9 cellular contexts compared by ENCODE assay signal in genomic region chr7:141074997-141075396, GRCh38. TPM values are rescaled to one million over a fixed set of nuclear protein-coding genes. Genes with fewer than 3 reads are reported as not detected.
DNase-seq lines count a peak whose midpoint lies in the region; ATAC-seq and TF ChIP-seq lines count a peak whose summit lies in the region.
"Had no signal": no experiment of that assay in that cellular context is flagged by ENCODE, and none has a peak within 500 bp of the region (broad histone marks: within the 10 kb centered on the region; RNA-seq: fewer than 3 reads in every experiment).

No MANE protein-coding gene starts in this region.

- H3K36me3 ChIP-seq in IMR-90 (ENCODE audit: control insufficient read depth, insufficient read depth, low read length) (no peaks in the 10 kb centered on the region), neural cell (ENCODE audit: insufficient read depth, low read length) (peaks cover 7% of the 10 kb centered on the region)
- H3K36me3 ChIP-seq in effector memory CD4-positive, alpha-beta T cell (ENCODE audit: control insufficient read depth, insufficient read depth, low read length), result no peaks in the 10 kb centered on the region
- H3K36me3 ChIP-seq: ovary had no signal

- peaks cover 35% of the 10 kb centered on the region for H3K27me3 Mint-ChIP-seq in Calu3 (ENCODE audit: unreplicated experiment)

- H3K23ac ChIP-seq in IMR-90 (ENCODE audit: low read depth, low read length), result no peak overlapping the region

- H3K9me3 Mint-ChIP-seq in Calu3 (ENCODE audit: low read depth, unreplicated experiment), result no peaks in the 10 kb centered on the region

- peaks cover 5% of the 10 kb centered on the region for H3F3A ChIP-seq in neural cell (ENCODE audit: insufficient read depth, low read length, poor library complexity, severe bottlenecking)

- CTCF ChIA-PET in Calu3 (lab: Charles Lee), result no interaction called here
- CTCF ChIA-PET in IMR-90 (lab: Yijun Ruan, JAX), result no interaction called here

- no peak for TF ChIP-seq POLR2A in IMR-90 (IDR thresholded peaks at IDR 0.05; ENCODE audit: low read depth, low read length)

- POLR2A ChIA-PET in IMR-90 (lab: Charles Lee; ENCODE audit: unreplicated experiment), result no interaction called here

- H2AK9ac ChIP-seq in IMR-90 (replicated peaks; ENCODE audit: low read depth, low read length, poor library complexity), result no peak overlapping the region

- H4K8ac ChIP-seq in IMR-90 (ENCODE audit: low read depth in 2 of 2, low read length in 2 of 2), result no peak overlapping the region

- BruUV-seq in Calu3 (replicated peaks; lab: Mats Ljungman, UMichigan) (TSS peak; percentile 17), IMR-90 (replicated peaks; lab: Mats Ljungman, UMichigan) (no TSS peak)

- H2AK5ac ChIP-seq in IMR-90 (ENCODE audit: low read depth, low read length), result no peak overlapping the region

- no peak overlapping the region for H3K27ac ChIP-seq in IMR-90 (ENCODE audit: insufficient read depth, low read length)
- H3K27ac ChIP-seq in effector memory CD4-positive, alpha-beta T cell (ENCODE audit: insufficient read depth, low read length, poor library complexity, severe bottlenecking), result no peak overlapping the region
- H3K27ac ChIP-seq in neural cell (ENCODE audit: low read length), result peak overlapping the region; percentile 81
- H3K27ac ChIP-seq: ovary had no signal

- no peak overlapping the region for H3K27ac Mint-ChIP-seq in Calu3 (ENCODE audit: unreplicated experiment)

- no peak for TF ChIP-seq EP300 in neural cell (conservative IDR thresholded peaks at IDR 0.05; ENCODE audit: poor library complexity, severe bottlenecking)

- no peak overlapping the region for H2BK5ac ChIP-seq in IMR-90 (ENCODE audit: low read depth, low read length, poor library complexity, severe bottlenecking)

- no peak overlapping the region for H3K18ac ChIP-seq in IMR-90 (ENCODE audit: low read depth, low read length)

- no peak overlapping the region for H3K56ac ChIP-seq in IMR-90 (ENCODE audit: extremely low read depth, insufficient read depth, low read length)

- H3K9me1 ChIP-seq in IMR-90 (ENCODE audit: insufficient read depth, low read length), result no peaks in the 10 kb centered on the region

- in situ Hi-C loops in IMR-90 (cut with MboI; ENCODE audit: low sequenced_read_pairs), result no loop called here

- no peak overlapping the region for H2BK15ac ChIP-seq in IMR-90 (ENCODE audit: low read depth, low read length)

- no peak overlapping the region for H4K5ac ChIP-seq in IMR-90 (ENCODE audit: low read depth, low read length)

- H3K9me2 ChIP-seq in neural cell (ENCODE audit: insufficient read depth, low read length), result no peaks in the 10 kb centered on the region

- no peak for TF ChIP-seq RAD21 in IMR-90 (IDR thresholded peaks at IDR 0.05; ENCODE audit: low read length)
- no peak for TF ChIP-seq RAD21 in neural cell (conservative IDR thresholded peaks at IDR 0.05)

- no peak for DNase-seq in Calu3
- no peak for DNase-seq in IMR-90
- DNase-seq in effector memory CD4-positive, alpha-beta T cell, result no peak
- no peak for DNase-seq in middle frontal gyrus (ENCODE audit: extremely low spot score, low spot score)
- DNase-seq in left colon, result no peak
- DNase-seq: KG1, ovary had no signal

- no peak overlapping the region for H2BK20ac ChIP-seq in IMR-90 (ENCODE audit: low read depth, low read length)

- no peak overlapping the region for H3K4ac ChIP-seq in IMR-90 (ENCODE audit: low read depth, low read length)

- no peak overlapping the region for H4K91ac ChIP-seq in IMR-90 (ENCODE audit: insufficient read depth, low read depth, low read length)

- intact Hi-C loops in Calu3 (cut with micrococcal nuclease; ENCODE audit: unreplicated experiment) (loop anchor here (2.0 to 5.0 kb wide), 4 partner anchors 87 to 577 kb away; no protein-coding TSS in a partner anchor), IMR-90 (cut with micrococcal nuclease) (loop anchor here (10.0 kb wide), 1 partner anchor 580 kb away; no protein-coding TSS in a partner anchor), left colon (cut with DNase I, micrococcal nuclease) (no loop called here)

- H2BK120ac ChIP-seq in IMR-90 (ENCODE audit: low read depth, low read length), result no peak overlapping the region

- TF ChIP-seq CTCF in Calu3 (IDR thresholded peaks at IDR 0.05; ENCODE audit: unreplicated experiment) (no peak), IMR-90 (conservative IDR thresholded peaks at IDR 0.05; ENCODE audit: low read depth, low read length) (no peak), neural cell (IDR thresholded peaks at IDR 0.05; ENCODE audit: poor library complexity, severe bottlenecking) (no peak)

- peaks cover 1% of the 10 kb centered on the region; the same call in 1 of the 2 replicates for H3K4me1 ChIP-seq in IMR-90 (ENCODE audit: control insufficient read depth, insufficient read depth, low read length)
- peaks cover 31% of the 10 kb centered on the region for H3K4me1 ChIP-seq in effector memory CD4-positive, alpha-beta T cell (ENCODE audit: control insufficient read depth, insufficient read depth, low read length, poor library complexity, severe bottlenecking)

- H3K4me3 Mint-ChIP-seq in Calu3 (ENCODE audit: low read depth, unreplicated experiment), result peak overlapping the region; percentile 72

- ATAC-seq in IMR-90 (ENCODE audit: low read depth) (no peak), HG03025 (IDR thresholded peaks at IDR 0.05; ENCODE audit: low FRiP score, unreplicated experiment) (no peak), left colon (no peak)

- H3K4me3 ChIP-seq in IMR-90 (ENCODE audit: insufficient read depth, low read depth, low read length) (peak overlapping the region; percentile 47; the same call in 1 of the 2 replicates), neural cell (ENCODE audit: low read length) (peak overlapping the region; percentile 100)
- H3K4me3 ChIP-seq in effector memory CD4-positive, alpha-beta T cell (ENCODE audit: insufficient read depth, low read depth, low read length, poor library complexity, severe bottlenecking), result peak overlapping the region; percentile 43

- H3K14ac ChIP-seq in IMR-90 (replicated peaks; ENCODE audit: low read depth, low read length), result no peak overlapping the region

- H3K9me3 ChIP-seq in IMR-90 (ENCODE audit: control insufficient read depth, insufficient read depth, low read length), result no peaks in the 10 kb centered on the region
- no peaks in the 10 kb centered on the region for H3K9me3 ChIP-seq in effector memory CD4-positive, alpha-beta T cell (ENCODE audit: control insufficient read depth, low read length)
- H3K9me3 ChIP-seq in neural cell (ENCODE audit: low read length), result no peaks in the 10 kb centered on the region
- H3K9me3 ChIP-seq: ovary had no signal

- H3K79me1 ChIP-seq in IMR-90 (ENCODE audit: low read depth in 1 of 2, low read length in 2 of 2), result no peaks in the 10 kb centered on the region

- peaks cover 43% of the 10 kb centered on the region for H3K27me3 ChIP-seq in IMR-90 (ENCODE audit: control insufficient read depth, insufficient read depth, low read length)
- H3K27me3 ChIP-seq in effector memory CD4-positive, alpha-beta T cell (replicated peaks; ENCODE audit: control insufficient read depth, insufficient read depth, low read length, poor library complexity, severe bottlenecking), result peaks cover 26% of the 10 kb centered on the region
- no peaks in the 10 kb centered on the region for H3K27me3 ChIP-seq in neural cell (ENCODE audit: insufficient read depth, low read depth, low read length)
- H3K27me3 ChIP-seq: ovary had no signal

- H4K20me1 ChIP-seq in IMR-90 (ENCODE audit: insufficient read depth, low read length) (no peaks in the 10 kb centered on the region), neural cell (ENCODE audit: insufficient read depth) (peaks cover 47% of the 10 kb centered on the region)

- H3K4me1 Mint-ChIP-seq in Calu3 (ENCODE audit: low read depth, unreplicated experiment), result peaks cover 9% of the 10 kb centered on the region

- peaks cover 29% of the 10 kb centered on the region for H3K36me3 Mint-ChIP-seq in Calu3 (ENCODE audit: insufficient read depth, unreplicated experiment)

- dilution Hi-C loops in IMR-90 (cut with HindIII; ENCODE audit: low sequenced_read_pairs, unreplicated experiment), result no loop called here

- peaks cover 79% of the 10 kb centered on the region for H3K79me2 ChIP-seq in neural cell (replicated peaks; ENCODE audit: insufficient read depth, low read length)

- H2AFZ ChIP-seq in IMR-90 (replicated peaks; ENCODE audit: low read length, poor library complexity), result no peak overlapping the region
- no peak overlapping the region for H2AFZ ChIP-seq in neural cell (ENCODE audit: low read depth, low read length)

- H3K9ac ChIP-seq in IMR-90 (ENCODE audit: low read depth, low read length), result no peak overlapping the region
- H3K9ac ChIP-seq in neural cell (ENCODE audit: low read length), result peak overlapping the region; percentile 92

- H3K4me2 ChIP-seq in IMR-90 (ENCODE audit: low read depth, low read length), result peak overlapping the region; percentile 82; the same call in 1 of the 2 replicates
- H3K4me2 ChIP-seq in neural cell (ENCODE audit: low read length), result peak overlapping the region; percentile 100

- WGBS in IMR-90 (ENCODE audit: extremely low coverage in 2 of 2, insufficient read length in 1 of 2), 2 experiments, result no CpG with 5 or more reads among the region's 4 CpGs

TF ChIP-seq in IMR-90, 13 proteins besides CTCF, POLR2A, EP300 and RAD21:
- TF ChIP-seq USF2 (IDR thresholded peaks at IDR 0.05; ENCODE audit: low read depth, low read length) (no peak), RCOR1 (IDR thresholded peaks at IDR 0.05; ENCODE audit: insufficient replicate concordance, low read length) (no peak)

RNA-seq across cellular contexts. Expression of gene TMEM178B, which starts 1.1 kb away (rescaled TPM):
- total RNA-seq in Calu3 (2022), result 1.5 and 4.6 TPM in 2 replicates
- total RNA-seq in IMR-90 (2012; rRNA removed), result under 0.01 TPM in 2 replicates
- 0.05 and 0.06 TPM in 2 replicates for polyA plus RNA-seq in IMR-90 (2012; rRNA removed)
- polyA plus RNA-seq in IMR-90 (2012; cell fraction: cytosol; rRNA removed), result 0.03 and 0.20 TPM in 2 replicates
- polyA plus RNA-seq in IMR-90 (2012; cell fraction: nucleus; rRNA removed; ENCODE audit: low replicate concordance), result 0.03 and 0.13 TPM in 2 replicates
- 40.7 and 44.9 TPM in 2 replicates for polyA plus RNA-seq in neural cell
- polyA minus RNA-seq in neural cell, result 140 and 154 TPM in 2 replicates
- total RNA-seq in left colon, result under 1 TPM; 0.31 to 0.34 TPM

Comparison
In these comparisons a context has a peak if more than half of its experiments do, and no peak if none do; other contexts are left out.
1. H3K4me3 ChIP-seq: peak in every context shown above with its lines; median percentile 100 in neural cell; 47 in IMR-90; 43 in effector memory CD4-positive, alpha-beta T cell.
2. intact Hi-C loops: an anchor here in Calu3 (2.0 to 5.0 kb wide) and IMR-90 (10.0 kb wide); none called in left colon.